In genomic region chr2:20677301-20678176, GRCh38 we compare ENCODE assay signal across 11 cellular contexts. TPM values are rescaled to one million over a fixed set of nuclear protein-coding genes. Genes with fewer than 3 reads are reported as not detected.
A peak's percentile ranks its signal among the peaks of the same experiment; 100 is the strongest.
DNase-seq lines count a peak whose midpoint lies in the region; ATAC-seq, FAIRE-seq and TF ChIP-seq lines count a peak whose summit lies in the region.
"Had no signal": no experiment of that assay in that cellular context is flagged by ENCODE, and none has a peak within 500 bp of the region (broad histone marks: within the 10 kb centered on the region; RNA-seq: fewer than 3 reads in every experiment).

No MANE protein-coding gene starts in this region.

- H3K4me3 ChIP-seq in CD4-positive, alpha-beta memory T cell (ENCODE audit: low read length in 2 of 2) = no peak overlapping the region
- no peak overlapping the region for H3K4me3 ChIP-seq in endodermal cell (ENCODE audit: low read length)
- no peak overlapping the region for H3K4me3 ChIP-seq in CD8-positive, alpha-beta memory T cell (ENCODE audit: low read length)
- no peak overlapping the region for H3K4me3 ChIP-seq in psoas muscle
- H3K4me3 ChIP-seq: lung had no signal

- no peaks in the 10 kb centered on the region for H3K36me3 ChIP-seq in CD4-positive, alpha-beta memory T cell (ENCODE audit: insufficient read depth, low read length)
- H3K36me3 ChIP-seq in endodermal cell (ENCODE audit: control insufficient read depth, insufficient read depth, low read length) (peaks cover 5% of the 10 kb centered on the region), psoas muscle (ENCODE audit: insufficient read depth in 1 of 2, low read depth in 1 of 2) (no peaks in the 10 kb centered on the region)
- peaks cover 3% of the 10 kb centered on the region for H3K36me3 ChIP-seq in CD8-positive, alpha-beta memory T cell (ENCODE audit: insufficient read depth, low read length)

- ATAC-seq in GM19438 (IDR thresholded peaks at IDR 0.05; ENCODE audit: low read depth, unreplicated experiment) (peak; percentile 47), HG03139 (IDR thresholded peaks at IDR 0.05; ENCODE audit: unreplicated experiment) (peak; percentile 28), psoas muscle (no peak)
- ATAC-seq in stimulated activated naive CD8-positive, alpha-beta T cell treated with anti-CD3 and anti-CD28 coated beads, Interleukin-15, Interleukin-2, amounts not matched to agents 100 U/mL and 50 U/mL, for 24 hours = no peak

- intact Hi-C loops in CD4-positive, alpha-beta memory T cell (cut with micrococcal nuclease) = no loop called here
- intact Hi-C loops in psoas muscle (cut with DNase I) = loop anchor here in 1 of 2 donors (5.0 kb wide), 1 partner anchor 440 kb away; no protein-coding TSS in a partner anchor

- peaks cover 2 to 4% (median 4%) of the 10 kb centered on the region in 4 donors for H3K4me1 Mint-ChIP-seq in CD4-positive, alpha-beta memory T cell
- H3K4me1 Mint-ChIP-seq in endodermal cell = peaks cover 5% of the 10 kb centered on the region
- H3K4me1 Mint-ChIP-seq in CD8-positive, alpha-beta memory T cell = peaks cover 0 to 1% (median 0%) of the 10 kb centered on the region in 3 donors

- CTCF ChIA-PET in CD4-positive, alpha-beta memory T cell (lab: Charles Lee; ENCODE audit: partially characterized antibody) = interaction anchor here (1.3 to 11.2 kb wide), 2 partner anchors 8 to 16 kb away, joined by 3 to 73 read pairs; no protein-coding TSS in a partner anchor
- CTCF ChIA-PET in CD8-positive, alpha-beta memory T cell (lab: Charles Lee) = interaction anchor here (2.6 kb wide), 1 partner anchor 16 kb away, joined by 12 read pairs; no protein-coding TSS in a partner anchor

- H3K27me3 Mint-ChIP-seq in CD4-positive, alpha-beta memory T cell = peaks cover 2 to 11% of the 10 kb centered on the region in 2 donors
- H3K27me3 Mint-ChIP-seq in endodermal cell (ENCODE audit: insufficient read depth) = peaks cover 19% of the 10 kb centered on the region
- peaks cover 5 to 15% of the 10 kb centered on the region in 2 donors for H3K27me3 Mint-ChIP-seq in CD8-positive, alpha-beta memory T cell

- no peak overlapping the region for H3K9ac ChIP-seq in endodermal cell (ENCODE audit: extremely low read depth, low read length, poor library complexity, severe bottlenecking)
- H3K9ac ChIP-seq: KMS-11 had no signal

- H3K27ac Mint-ChIP-seq in CD4-positive, alpha-beta memory T cell = peak overlapping the region in 4 of 7 donors; percentile 10 to 85 (median 42)
- no peak overlapping the region for H3K27ac Mint-ChIP-seq in endodermal cell
- H3K27ac Mint-ChIP-seq in CD8-positive, alpha-beta memory T cell = peak overlapping the region in 1 of 8 donors; percentile 32

- no peaks in the 10 kb centered on the region for H3K9me3 Mint-ChIP-seq in CD4-positive, alpha-beta memory T cell
- H3K9me3 Mint-ChIP-seq in endodermal cell = no peaks in the 10 kb centered on the region
- H3K9me3 Mint-ChIP-seq in CD8-positive, alpha-beta memory T cell = no peaks in the 10 kb centered on the region

- WGBS in endodermal cell (ENCODE audit: insufficient coverage in 1 of 2, insufficient read length in 1 of 2), 2 experiments = 86 to 89% methylated on average over 13 to 15 of the region's 15 CpGs
- WGBS in psoas muscle, 3 donors = 78 to 83% (median 79%) methylated on average over 15 of the region's 15 CpGs

- peaks cover 10 to 21% of the 10 kb centered on the region in 2 donors for H3K36me3 Mint-ChIP-seq in CD4-positive, alpha-beta memory T cell
- peaks cover 8% of the 10 kb centered on the region for H3K36me3 Mint-ChIP-seq in endodermal cell (ENCODE audit: low read depth)
- peaks cover 4 to 24% (median 4%) of the 10 kb centered on the region in 3 donors for H3K36me3 Mint-ChIP-seq in CD8-positive, alpha-beta memory T cell

- H3K9me3 ChIP-seq in CD4-positive, alpha-beta memory T cell (ENCODE audit: control insufficient read depth in 1 of 2, low read length in 2 of 2) = no peaks in the 10 kb centered on the region
- H3K9me3 ChIP-seq in endodermal cell (ENCODE audit: control insufficient read depth, low read length) = no peaks in the 10 kb centered on the region
- H3K9me3 ChIP-seq in CD8-positive, alpha-beta memory T cell (ENCODE audit: low read length) = no peaks in the 10 kb centered on the region
- no peaks in the 10 kb centered on the region for H3K9me3 ChIP-seq in psoas muscle

- DNase-seq in CD4-positive, alpha-beta memory T cell = no peak
- DNase-seq in endodermal cell (peak; percentile 71), psoas muscle (no peak), HTR-8/SVneo (ENCODE audit: insufficient read length, low spot score) (no peak)
- no peak for DNase-seq in CD8-positive, alpha-beta memory T cell
- no peak for DNase-seq in stimulated activated naive CD8-positive, alpha-beta T cell treated with anti-CD3 and anti-CD28 coated beads, Interleukin-15, Interleukin-2, amounts not matched to agents 100 U/mL and 50 U/mL, for 24 hours
- DNase-seq: T-helper 9 cell had no signal

- no peak for FAIRE-seq in HTR-8/SVneo (lab: Jason Lieb, UNC)

- POLR2A ChIA-PET in CD4-positive, alpha-beta memory T cell (lab: Charles Lee; ENCODE audit: partially characterized antibody) = interaction anchor here (1.6 kb wide), 1 partner anchor 27 kb away, joined by 5 read pairs; the partner anchor contains the start of gene HS1BP3
- POLR2A ChIA-PET in CD8-positive, alpha-beta memory T cell (lab: Charles Lee) = no interaction called here

- peaks cover 5% of the 10 kb centered on the region for H3K27me3 ChIP-seq in CD4-positive, alpha-beta memory T cell (ENCODE audit: insufficient read depth, low read length)
- peaks cover 25% of the 10 kb centered on the region for H3K27me3 ChIP-seq in endodermal cell (ENCODE audit: control insufficient read depth, insufficient read depth, low read length, poor library complexity, severe bottlenecking)
- H3K27me3 ChIP-seq in CD8-positive, alpha-beta memory T cell (ENCODE audit: insufficient read depth, low read length, poor library complexity, severe bottlenecking) = peaks cover 9% of the 10 kb centered on the region
- peaks cover 0 to 20% (median under 1%) of the 10 kb centered on the region in 3 donors for H3K27me3 ChIP-seq in psoas muscle (ENCODE audit: insufficient read depth in 3 of 3, low read length in 2 of 3)

- H3K27ac ChIP-seq in CD4-positive, alpha-beta memory T cell (ENCODE audit: low read depth, low read length) = no peak overlapping the region
- H3K27ac ChIP-seq in endodermal cell (ENCODE audit: low read depth, low read length) (no peak overlapping the region), psoas muscle (no peak overlapping the region)
- H3K27ac ChIP-seq in CD8-positive, alpha-beta memory T cell (ENCODE audit: low read depth, low read length) = no peak overlapping the region
- H3K27ac ChIP-seq: KMS-11 had no signal

- TF ChIP-seq CTCF in endodermal cell (conservative IDR thresholded peaks at IDR 0.05) (peak; percentile 76), psoas muscle (IDR thresholded peaks at IDR 0.05) (no peak)

- no peak overlapping the region for H3K4me3 Mint-ChIP-seq in CD4-positive, alpha-beta memory T cell
- H3K4me3 Mint-ChIP-seq in endodermal cell = no peak overlapping the region
- H3K4me3 Mint-ChIP-seq in CD8-positive, alpha-beta memory T cell = no peak overlapping the region

- H3K4me1 ChIP-seq in CD4-positive, alpha-beta memory T cell (ENCODE audit: insufficient read depth, low read length) = no peaks in the 10 kb centered on the region
- H3K4me1 ChIP-seq in endodermal cell (ENCODE audit: control insufficient read depth, insufficient read depth, low read length) (no peaks in the 10 kb centered on the region), psoas muscle (no peaks in the 10 kb centered on the region)
- H3K4me1 ChIP-seq in CD8-positive, alpha-beta memory T cell (ENCODE audit: insufficient read depth, low read length) = no peaks in the 10 kb centered on the region

RNA-seq across cellular contexts. Expression of gene GDF7, which starts 10.6 kb away (rescaled TPM):
- under 1 TPM; 0.19 to 0.26 TPM for total RNA-seq in CD4-positive, alpha-beta memory T cell
- polyA plus RNA-seq in CD4-positive, alpha-beta memory T cell = under 1 TPM; 0.04 to 0.22 TPM
- total RNA-seq in endodermal cell = under 1 TPM; 0.07 to 0.09 TPM
- 9.4 TPM for polyA plus RNA-seq in endodermal cell (2013, experiment 1 of 2)
- polyA plus RNA-seq in endodermal cell (2013, experiment 2 of 2) = 8.1 TPM
- total RNA-seq in CD8-positive, alpha-beta memory T cell = not detected
- polyA plus RNA-seq in CD8-positive, alpha-beta memory T cell = 0.10 TPM
- under 1 TPM; 0.04 to 0.94 (median 0.17) TPM for total RNA-seq in psoas muscle
- polyA plus RNA-seq in psoas muscle = under 1 TPM; 0.03 to 0.04 (median 0.04) TPM

RNA-seq across cellular contexts. Expression of gene HS1BP3, which starts 26.6 kb away (rescaled TPM):
- total RNA-seq in CD4-positive, alpha-beta memory T cell = 10 to 100 TPM; 20.1 TPM
- 10 to 100 TPM; 16.7 to 17.5 TPM for polyA plus RNA-seq in CD4-positive, alpha-beta memory T cell
- 10 to 100 TPM; 23.0 to 26.2 TPM for total RNA-seq in endodermal cell
- polyA plus RNA-seq in endodermal cell (2013, experiment 1 of 2) = 19.6 TPM
- polyA plus RNA-seq in endodermal cell (2013, experiment 2 of 2) = 16.8 TPM
- 1 to 10 TPM; 9.3 to 9.5 TPM for total RNA-seq in CD8-positive, alpha-beta memory T cell
- polyA plus RNA-seq in CD8-positive, alpha-beta memory T cell = 19.4 TPM
- total RNA-seq in psoas muscle = 10 to 100 TPM in 3 of 4 donors, 1 to 10 TPM in 1; 9.2 to 12.1 (median 11.4) TPM
- 10 to 100 TPM; 12.6 to 20.6 (median 13.2) TPM for polyA plus RNA-seq in psoas muscle

Comparison
In these comparisons a context has a peak if more than half of its experiments do, and no peak if none do; other contexts are left out.
1. ATAC-seq: peak in GM19438 (single experiment) and HG03139 (single experiment); none in psoas muscle (0 of 4) and stimulated activated naive CD8-positive, alpha-beta T cell treated with anti-CD3 and anti-CD28 coated beads, Interleukin-15, Interleukin-2, amounts not matched to agents 100 U/mL and 50 U/mL, for 24 hours (single experiment).